ENCODE assay signal across 9 cellular contexts in genomic region chr18:74551936-74552555, GRCh38. TPM values are rescaled to one million over a fixed set of nuclear protein-coding genes. Genes with fewer than 3 reads are reported as not detected.
A peak's percentile ranks its signal among the peaks of the same experiment; 100 is the strongest.
DNase-seq lines count a peak whose midpoint lies in the region; ATAC-seq, FAIRE-seq and TF ChIP-seq lines count a peak whose summit lies in the region.
"Had no signal": no experiment of that assay in that cellular context is flagged by ENCODE, and none has a peak within 500 bp of the region (broad histone marks: within the 10 kb centered on the region; RNA-seq: fewer than 3 reads in every experiment).

No MANE protein-coding gene starts in this region.

- peak; percentile 96 for ATAC-seq in HG02943 (IDR thresholded peaks at IDR 0.05; ENCODE audit: low read depth, unreplicated experiment)

- peak; percentile 26 for FAIRE-seq in astrocyte (lab: Jason Lieb, UNC)

- no peak overlapping the region for H3K9ac ChIP-seq in astrocyte (ENCODE audit: low read length)
- H3K9ac ChIP-seq: BLaER1 had no signal

- H3K36me3 ChIP-seq in astrocyte (ENCODE audit: insufficient read depth, low read length) = no peaks in the 10 kb centered on the region
- H3K36me3 ChIP-seq: BLaER1 had no signal

- no peaks in the 10 kb centered on the region for H3K79me2 ChIP-seq in astrocyte (ENCODE audit: insufficient read depth, low read length)

- H3K4me3 Mint-ChIP-seq in astrocyte (ENCODE audit: unreplicated experiment) = no peak overlapping the region

- peaks cover 30% of the 10 kb centered on the region for H3K27me3 Mint-ChIP-seq in astrocyte (ENCODE audit: low read depth, unreplicated experiment)

- no peak overlapping the region for H3K27ac Mint-ChIP-seq in astrocyte (ENCODE audit: unreplicated experiment)

- H3K36me3 Mint-ChIP-seq in astrocyte (ENCODE audit: low read depth, unreplicated experiment) = no peaks in the 10 kb centered on the region

- no peaks in the 10 kb centered on the region for H3K4me1 ChIP-seq in astrocyte (ENCODE audit: insufficient read depth, low read length)

- no peak overlapping the region for H3K4me3 ChIP-seq in astrocyte (ENCODE audit: insufficient read depth, low read depth, low read length)
- H3K4me3 ChIP-seq in skeletal muscle cell (ENCODE audit: low read depth, low read length) = no peak overlapping the region
- H3K4me3 ChIP-seq: BLaER1 had no signal

- H3K9me3 Mint-ChIP-seq in astrocyte (ENCODE audit: unreplicated experiment) = peaks cover 22% of the 10 kb centered on the region

- H3K9me3 ChIP-seq in astrocyte (ENCODE audit: insufficient read depth, low read depth, low read length) = peaks cover 7% of the 10 kb centered on the region

- DNase-seq in NK-92 treated with Interleukin-12 subunit alpha and Interleukin-12 subunit beta, amount 100 ng/mL, for 24 hours (lab: John Stamatoyannopoulos, UW) = peak; percentile 31
- DNase-seq in NK-92 (lab: John Stamatoyannopoulos, UW; ENCODE audit: unreplicated experiment) (no peak), NCI-H1930 (lab: John Stamatoyannopoulos, UW) (peak; percentile 61 to 77), T-helper 22 cell (ENCODE audit: low read depth) (peak; percentile 39), astrocyte (ENCODE audit: low read depth) (peak; percentile 51), hepatic stellate cell (ENCODE audit: low spot score) (peak; percentile 86), skeletal muscle cell (ENCODE audit: low read depth) (peak; percentile 36)

- H3K27me3 ChIP-seq in astrocyte (ENCODE audit: insufficient read depth, low read length) = peaks cover 3% of the 10 kb centered on the region
- H3K27me3 ChIP-seq: BLaER1 had no signal

- no peaks in the 10 kb centered on the region for H3K4me1 Mint-ChIP-seq in astrocyte (ENCODE audit: low read depth, unreplicated experiment)

- no peak overlapping the region for H2AFZ ChIP-seq in astrocyte (ENCODE audit: low read depth, low read length)

- no peak overlapping the region for H3K27ac ChIP-seq in astrocyte (ENCODE audit: low read depth, low read length)
- H3K27ac ChIP-seq: BLaER1 had no signal

- H3K4me2 ChIP-seq in astrocyte (ENCODE audit: low read length) = no peak overlapping the region
- H3K4me2 ChIP-seq: BLaER1 had no signal

- peak; percentile 83 for TF ChIP-seq CTCF in astrocyte (IDR thresholded peaks at IDR 0.05; ENCODE audit: insufficient read depth, low read depth, low read length)

- no peaks in the 10 kb centered on the region for H4K20me1 ChIP-seq in astrocyte (ENCODE audit: insufficient read depth, low read length)
- H4K20me1 ChIP-seq: BLaER1 had no signal

RNA-seq across cellular contexts. Expression of gene CNDP1, which starts 17.7 kb away (rescaled TPM):
- 0.31 TPM in 1 of 2 replicates, not detected in the other for total RNA-seq in astrocyte

RNA-seq across cellular contexts. Expression of gene ZNF407, which starts 45.6 kb away (rescaled TPM):
- 11.7 and 13.8 TPM in 2 replicates for total RNA-seq in astrocyte

RNA-seq across cellular contexts. Expression of gene CNDP2, which starts 55.9 kb away (rescaled TPM):
- 120 and 149 TPM in 2 replicates for total RNA-seq in astrocyte
